Comparison of ENCODE assay signal across 1 cellular context in the genomic region with DNA sequence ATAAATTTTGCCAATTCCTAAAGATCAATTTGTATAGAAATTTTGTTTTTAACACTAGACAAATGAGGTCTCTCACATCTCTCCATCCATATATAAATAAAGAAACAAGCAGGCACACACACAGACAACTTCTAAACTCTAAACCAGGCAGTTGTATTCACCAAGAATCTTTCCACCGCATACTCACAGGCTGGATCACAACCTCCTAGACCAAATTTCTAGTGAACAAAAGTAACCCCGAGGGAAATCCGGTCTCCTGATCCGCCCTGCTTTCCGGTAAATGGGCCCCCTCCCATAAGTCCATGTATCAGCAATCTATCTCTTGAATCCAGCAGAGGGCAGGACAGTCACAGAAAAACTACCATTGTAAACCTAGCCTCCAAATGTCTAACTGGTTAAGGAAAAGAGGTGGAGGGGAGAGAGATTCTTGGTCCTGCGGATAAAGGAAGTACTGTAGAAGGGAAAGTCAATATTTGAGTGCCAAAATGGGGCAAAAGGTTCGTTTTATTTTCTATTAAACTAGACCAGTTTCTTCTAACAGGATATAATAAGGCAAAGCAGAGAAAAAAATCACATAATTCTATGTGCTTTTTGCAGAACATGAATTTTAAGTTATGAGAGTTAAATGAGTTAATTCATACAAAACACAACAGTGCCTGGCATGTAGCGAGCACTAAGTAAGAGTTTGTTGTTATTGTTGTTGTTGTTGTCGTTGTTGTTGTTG.
TF ChIP-seq lines count a peak whose summit lies in the region.

No MANE protein-coding gene starts in this region.

TF ChIP-seq in HepG2, 621 proteins besides CTCF, POLR2A, EP300 and RAD21 (continued from another document and continues in another):
- TF ChIP-seq REST (IDR thresholded peaks at IDR 0.05; ENCODE audit: borderline replicate concordance in 1 of 2, low read depth in 1 of 2, low read length in 2 of 2): no peak
- TF ChIP-seq, protein P1, sequence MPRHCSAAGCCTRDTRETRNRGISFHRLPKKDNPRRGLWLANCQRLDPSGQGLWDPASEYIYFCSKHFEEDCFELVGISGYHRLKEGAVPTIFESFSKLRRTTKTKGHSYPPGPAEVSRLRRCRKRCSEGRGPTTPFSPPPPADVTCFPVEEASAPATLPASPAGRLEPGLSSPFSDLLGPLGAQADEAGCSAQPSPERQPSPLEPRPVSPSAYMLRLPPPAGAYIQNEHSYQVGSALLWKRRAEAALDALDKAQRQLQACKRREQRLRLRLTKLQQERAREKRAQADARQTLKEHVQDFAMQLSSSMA (CRISPR knock-in tag; IDR thresholded peaks at IDR 0.05): no peak
- TF ChIP-seq AFF4 (CRISPR knock-in tag; IDR thresholded peaks at IDR 0.05): no peak
- TF ChIP-seq KMT2B (CRISPR knock-in tag; IDR thresholded peaks at IDR 0.05): no peak
- TF ChIP-seq ZNF207 (IDR thresholded peaks at IDR 0.05; ENCODE audit: borderline replicate concordance): no peak
- no peak for TF ChIP-seq ZNF512 (CRISPR knock-in tag; IDR thresholded peaks at IDR 0.05)
- peak; percentile 71 for TF ChIP-seq ZNF629 (CRISPR knock-in tag; conservative IDR thresholded peaks at IDR 0.05)
- TF ChIP-seq CREBL2 (CRISPR knock-in tag; IDR thresholded peaks at IDR 0.05; ENCODE audit: borderline replicate concordance): no peak
- peak; percentile 92 for TF ChIP-seq SMC3 (IDR thresholded peaks at IDR 0.05; ENCODE audit: low read length)
- peak; percentile 56; the same call in 1 of the 2 replicates for TF ChIP-seq PATZ1 (CRISPR knock-in tag; IDR thresholded peaks at IDR 0.05)
- TF ChIP-seq TIGD3 (CRISPR knock-in tag; IDR thresholded peaks at IDR 0.05; ENCODE audit: borderline replicate concordance): no peak
- TF ChIP-seq MXI1 (IDR thresholded peaks at IDR 0.05; ENCODE audit: borderline replicate concordance, low read depth, low read length): peak; percentile 25; the same call in 1 of the 3 replicates
- TF ChIP-seq, protein P2, sequence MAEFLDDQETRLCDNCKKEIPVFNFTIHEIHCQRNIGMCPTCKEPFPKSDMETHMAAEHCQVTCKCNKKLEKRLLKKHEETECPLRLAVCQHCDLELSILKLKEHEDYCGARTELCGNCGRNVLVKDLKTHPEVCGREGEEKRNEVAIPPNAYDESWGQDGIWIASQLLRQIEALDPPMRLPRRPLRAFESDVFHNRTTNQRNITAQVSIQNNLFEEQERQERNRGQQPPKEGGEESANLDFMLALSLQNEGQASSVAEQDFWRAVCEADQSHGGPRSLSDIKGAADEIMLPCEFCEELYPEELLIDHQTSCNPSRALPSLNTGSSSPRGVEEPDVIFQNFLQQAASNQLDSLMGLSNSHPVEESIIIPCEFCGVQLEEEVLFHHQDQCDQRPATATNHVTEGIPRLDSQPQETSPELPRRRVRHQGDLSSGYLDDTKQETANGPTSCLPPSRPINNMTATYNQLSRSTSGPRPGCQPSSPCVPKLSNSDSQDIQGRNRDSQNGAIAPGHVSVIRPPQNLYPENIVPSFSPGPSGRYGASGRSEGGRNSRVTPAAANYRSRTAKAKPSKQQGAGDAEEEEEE (CRISPR knock-in tag; IDR thresholded peaks at IDR 0.05; ENCODE audit: borderline replicate concordance): no peak
- no peak for TF ChIP-seq NR2F6 (IDR thresholded peaks at IDR 0.05)
- peak; percentile 16; the same call in 1 of the 2 replicates for TF ChIP-seq NR2F6 (CRISPR knock-in tag; IDR thresholded peaks at IDR 0.05)
- 0 out of 2 replicates have a peak, but pooled peaks have one; percentile 34 for TF ChIP-seq HNF1B (CRISPR knock-in tag; IDR thresholded peaks at IDR 0.05)
- TF ChIP-seq ZNF768 (CRISPR knock-in tag; IDR thresholded peaks at IDR 0.05): no peak
- no peak for TF ChIP-seq KDM2A (CRISPR knock-in tag; IDR thresholded peaks at IDR 0.05; ENCODE audit: borderline replicate concordance, low read depth)
- TF ChIP-seq SNRNP70 (IDR thresholded peaks at IDR 0.05; ENCODE audit: low read depth, low read length): no peak
- TF ChIP-seq THAP11 (CRISPR knock-in tag; IDR thresholded peaks at IDR 0.05): 0 out of 2 replicates have a peak, but pooled peaks have one; percentile 37
- no peak for TF ChIP-seq ARHGAP35 (CRISPR knock-in tag; IDR thresholded peaks at IDR 0.05; ENCODE audit: borderline replicate concordance)
- TF ChIP-seq ZFX (CRISPR knock-in tag; IDR thresholded peaks at IDR 0.05; ENCODE audit: low read depth): no peak
- no peak for TF ChIP-seq E2F2 (CRISPR knock-in tag; IDR thresholded peaks at IDR 0.05; ENCODE audit: borderline replicate concordance)
- TF ChIP-seq ZBTB21 (CRISPR knock-in tag; IDR thresholded peaks at IDR 0.05): no peak
- no peak for TF ChIP-seq ZFP1 (CRISPR knock-in tag; IDR thresholded peaks at IDR 0.05)
- TF ChIP-seq RNF2 (conservative IDR thresholded peaks at IDR 0.05; ENCODE audit: low read depth): no peak
- TF ChIP-seq PPARG (CRISPR knock-in tag; conservative IDR thresholded peaks at IDR 0.05): peak; percentile 27; the same call in 1 of the 2 replicates
- TF ChIP-seq, protein P3, sequence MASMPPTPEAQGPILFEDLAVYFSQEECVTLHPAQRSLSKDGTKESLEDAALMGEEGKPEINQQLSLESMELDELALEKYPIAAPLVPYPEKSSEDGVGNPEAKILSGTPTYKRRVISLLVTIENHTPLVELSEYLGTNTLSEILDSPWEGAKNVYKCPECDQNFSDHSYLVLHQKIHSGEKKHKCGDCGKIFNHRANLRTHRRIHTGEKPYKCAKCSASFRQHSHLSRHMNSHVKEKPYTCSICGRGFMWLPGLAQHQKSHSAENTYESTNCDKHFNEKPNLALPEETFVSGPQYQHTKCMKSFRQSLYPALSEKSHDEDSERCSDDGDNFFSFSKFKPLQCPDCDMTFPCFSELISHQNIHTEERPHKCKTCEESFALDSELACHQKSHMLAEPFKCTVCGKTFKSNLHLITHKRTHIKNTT (CRISPR knock-in tag; IDR thresholded peaks at IDR 0.05): no peak
- no peak for TF ChIP-seq SIX4 (CRISPR knock-in tag; IDR thresholded peaks at IDR 0.05)
- peak; percentile 21; the same call in 1 of the 2 replicates for TF ChIP-seq SOX5 (CRISPR knock-in tag; IDR thresholded peaks at IDR 0.05; ENCODE audit: borderline replicate concordance)
- no peak for TF ChIP-seq ZNF569 (CRISPR knock-in tag; IDR thresholded peaks at IDR 0.05; ENCODE audit: borderline replicate concordance)
- no peak for TF ChIP-seq IKZF4 (CRISPR knock-in tag; IDR thresholded peaks at IDR 0.05; ENCODE audit: borderline replicate concordance, low read depth, not compliant biosample characterization)
- peak; percentile 56 for TF ChIP-seq MAFF (IDR thresholded peaks at IDR 0.05; ENCODE audit: low read depth, low read length)
- TF ChIP-seq ZNF878 (CRISPR knock-in tag; IDR thresholded peaks at IDR 0.05): 0 out of 2 replicates have a peak, but pooled peaks have one; percentile 28
- no peak for TF ChIP-seq ZNF660 (CRISPR knock-in tag; IDR thresholded peaks at IDR 0.05; ENCODE audit: borderline replicate concordance, low read depth)
